7 cellular contexts compared by ENCODE assay signal in genomic region chr19:49340069-49340864, GRCh38. TPM values are rescaled to one million over a fixed set of nuclear protein-coding genes. Genes with fewer than 3 reads are reported as not detected.
DNase-seq lines count a peak whose midpoint lies in the region; ATAC-seq and TF ChIP-seq lines count a peak whose summit lies in the region.

No MANE protein-coding gene starts in this region.

- H3K4me3 Mint-ChIP-seq in H9: peak overlapping the region in 1 of 2 experiments; percentile 66; a peak in 3 of 5 replicates

- no peak overlapping the region for H4K91ac ChIP-seq in H9 (ENCODE audit: insufficient read length, low read depth, low read length)

- H3K4ac ChIP-seq in H9 (ENCODE audit: low read depth, low read length): no peak overlapping the region
- no peak overlapping the region for H3K4ac ChIP-seq in mesendoderm (ENCODE audit: low read depth, low read length)

- H2BK5ac ChIP-seq in H9 (ENCODE audit: insufficient read length, low read length) (no peak overlapping the region), mesendoderm (ENCODE audit: low read length) (no peak overlapping the region)

- H3K23ac ChIP-seq in H9 (ENCODE audit: insufficient read length, low read depth, low read length): no peak overlapping the region
- no peak overlapping the region for H3K23ac ChIP-seq in mesendoderm (ENCODE audit: low read length)

- H3T11ph ChIP-seq in H9 (ENCODE audit: low read length): no peak overlapping the region

- H3K27me3 ChIP-seq in H9 (ENCODE audit: insufficient read depth, low read length) (peaks cover 3% of the 10 kb centered on the region; the same call in 1 of the 2 replicates), mesendoderm (ENCODE audit: insufficient read depth, low read length, poor library complexity) (no peaks in the 10 kb centered on the region)

- no peak overlapping the region for H4K5ac ChIP-seq in H9 (ENCODE audit: insufficient read length, low read depth, low read length)
- no peak overlapping the region for H4K5ac ChIP-seq in mesendoderm (ENCODE audit: low read length)

- peaks cover 31 to 62% (median 51%) of the 10 kb centered on the region in 3 experiments for H3K36me3 Mint-ChIP-seq in H9 (ENCODE audit: insufficient read depth in 1 of 3, low read depth in 3 of 3)

- no peak for TF ChIP-seq CTCF in H9 (conservative IDR thresholded peaks at IDR 0.05)

- H2AK5ac ChIP-seq in H9 (ENCODE audit: insufficient read length, low read length) (no peak overlapping the region), mesendoderm (ENCODE audit: low read length) (no peak overlapping the region)

- H2BK20ac ChIP-seq in H9 (ENCODE audit: low read depth, low read length, poor library complexity, severe bottlenecking): no peak overlapping the region

- no peak overlapping the region for H3K4me3 ChIP-seq in mesendoderm (ENCODE audit: low read length)

- WGBS in H9 (ENCODE audit: extremely low coverage, insufficient read length, low lambda C conversion rate): no CpG with 5 or more reads among the region's 36 CpGs
- WGBS in mesendoderm (ENCODE audit: extremely low coverage, insufficient coverage, low lambda C conversion rate): no CpG with 5 or more reads among the region's 36 CpGs

- H2BK15ac ChIP-seq in H9 (ENCODE audit: low read depth, low read length): no peak overlapping the region
- no peak overlapping the region for H2BK15ac ChIP-seq in mesendoderm (replicated peaks; ENCODE audit: low read depth)

- no peaks in the 10 kb centered on the region for H4K20me1 ChIP-seq in H9 (ENCODE audit: control insufficient read depth, insufficient read depth, insufficient read length)

- peak; percentile 48 for ATAC-seq in GM18499 (IDR thresholded peaks at IDR 0.05; ENCODE audit: insufficient read depth, unreplicated experiment)

- H3K9ac ChIP-seq in H9 (ENCODE audit: extremely low read depth, insufficient read length, low read length) (no peak overlapping the region), mesendoderm (ENCODE audit: low read length) (no peak overlapping the region)

- no peak overlapping the region for H3K14ac ChIP-seq in H9 (ENCODE audit: insufficient read depth, low read length)

- H3K23me2 ChIP-seq in H9 (ENCODE audit: insufficient read length, low read depth, low read length, poor library complexity, severe bottlenecking): peaks cover 12% of the 10 kb centered on the region

- H3K27ac ChIP-seq in H9 (ENCODE audit: insufficient read length, low read depth, low read length) (no peak overlapping the region), caudate nucleus (ENCODE audit: low read depth, low read length) (peak overlapping the region; percentile 62), mesendoderm (ENCODE audit: low read depth, low read length) (no peak overlapping the region)

- H3K27ac Mint-ChIP-seq in H9: peak overlapping the region in 1 of 3 experiments; percentile 55; a peak in 4 of 7 replicates

- H2BK120ac ChIP-seq in H9 (ENCODE audit: low read depth, low read length, poor library complexity, severe bottlenecking) (no peak overlapping the region), mesendoderm (ENCODE audit: low read depth, low read length) (no peak overlapping the region)

- peaks cover 18% of the 10 kb centered on the region for H3K27me3 Mint-ChIP-seq in H9 (ENCODE audit: low read depth)

- peak overlapping the region; percentile 80 for H3K18ac ChIP-seq in H9 (ENCODE audit: insufficient read length, low read depth, low read length)
- no peak overlapping the region for H3K18ac ChIP-seq in mesendoderm (ENCODE audit: low read length)

- H2BK12ac ChIP-seq in H9 (ENCODE audit: insufficient read length, low read depth, low read length): no peak overlapping the region

- H3K4me1 ChIP-seq in H9 (ENCODE audit: insufficient read depth, low read length): 0 out of 2 replicates have a peak, but pooled peaks cover 2% of the 10 kb centered on the region
- H3K4me1 ChIP-seq in mesendoderm (ENCODE audit: control insufficient read depth, low read depth, low read length): peaks cover 10% of the 10 kb centered on the region

- H3K79me1 ChIP-seq in H9 (ENCODE audit: insufficient read depth, low read depth, low read length, poor library complexity, severe bottlenecking): no peaks in the 10 kb centered on the region
- no peaks in the 10 kb centered on the region for H3K79me1 ChIP-seq in mesendoderm (ENCODE audit: low read length)

- peak; percentile 82 for DNase-seq in H9
- DNase-seq in NCI-H1105 (lab: John Stamatoyannopoulos, UW): peak; percentile 72
- DNase-seq in caudate nucleus (lab: John Stamatoyannopoulos, UW): peak in 3 of 61 donors; percentile 1 to 51 (median 8)
- DNase-seq in mesendoderm: peak; percentile 79
- DNase-seq in SK-N-DZ (ENCODE audit: low spot score): no peak
- no peak for DNase-seq in dedifferentiated amniotic fluid mesenchymal stem cell (ENCODE audit: extremely low spot score)

- H3K4me1 Mint-ChIP-seq in H9: peaks cover 20 to 36% of the 10 kb centered on the region in 2 experiments

- peak overlapping the region; percentile 18 for H3K4me2 ChIP-seq in H9 (ENCODE audit: insufficient read depth, insufficient read length, low read length)
- H3K4me2 ChIP-seq in mesendoderm (ENCODE audit: low read length): no peak overlapping the region

- H3K79me2 ChIP-seq in H9 (ENCODE audit: insufficient read depth, low read length) (no peaks in the 10 kb centered on the region), mesendoderm (ENCODE audit: control insufficient read depth, insufficient read depth, low read length) (no peaks in the 10 kb centered on the region)

- no peaks in the 10 kb centered on the region for H3K9me3 ChIP-seq in H9 (ENCODE audit: control insufficient read depth, low read depth, low read length)

- no peak overlapping the region for H2AFZ ChIP-seq in H9 (ENCODE audit: low read length)

- H3K36me3 ChIP-seq in mesendoderm (ENCODE audit: control insufficient read depth, insufficient read depth, low read length): peaks cover 17% of the 10 kb centered on the region

- H3K56ac ChIP-seq in H9 (ENCODE audit: insufficient read length, low read depth, low read length): no peak overlapping the region
- H3K56ac ChIP-seq in mesendoderm (ENCODE audit: low read length): no peak overlapping the region

- H4K8ac ChIP-seq in H9 (replicated peaks; ENCODE audit: insufficient read length, low read depth, low read length) (no peak overlapping the region), mesendoderm (ENCODE audit: low read depth, low read length) (no peak overlapping the region)

- H3K9me3 Mint-ChIP-seq in H9: peaks cover 0 to 3% of the 10 kb centered on the region in 2 experiments; a peak in 2 of 5 replicates

RNA-seq across cellular contexts. Expression of gene CD37, which starts 5.1 kb away (rescaled TPM):
- not detected in 2 replicates for total RNA-seq in H9 (2021)
- polyA plus RNA-seq in mesendoderm (2013, experiment 1 of 2): 0.13 TPM
- polyA plus RNA-seq in mesendoderm (2013, experiment 2 of 2): 0.17 TPM
- not detected in 2 replicates for polyA plus RNA-seq in SK-N-DZ (2014; cell fraction: cytosol; rRNA removed)
- polyA plus RNA-seq in SK-N-DZ (2014; cell fraction: nucleus; rRNA removed): not detected in 2 replicates

RNA-seq across cellular contexts. Expression of gene SLC6A16, which starts 15.3 kb away (rescaled TPM):
- 2.9 and 3.2 TPM in 2 replicates for total RNA-seq in H9 (2021)
- polyA plus RNA-seq in mesendoderm (2013, experiment 1 of 2): 0.32 TPM
- polyA plus RNA-seq in mesendoderm (2013, experiment 2 of 2): 0.41 TPM
- polyA plus RNA-seq in SK-N-DZ (2014; cell fraction: cytosol; rRNA removed): 0.05 and 0.13 TPM in 2 replicates
- 0.40 and 0.47 TPM in 2 replicates for polyA plus RNA-seq in SK-N-DZ (2014; cell fraction: nucleus; rRNA removed)

RNA-seq across cellular contexts. Expression of gene TEAD2, which starts 21.9 kb away (rescaled TPM):
- total RNA-seq in H9 (2021): 118 and 126 TPM in 2 replicates
- polyA plus RNA-seq in mesendoderm (2013, experiment 1 of 2): 163 TPM
- 145 TPM for polyA plus RNA-seq in mesendoderm (2013, experiment 2 of 2)
- polyA plus RNA-seq in SK-N-DZ (2014; cell fraction: cytosol; rRNA removed): 20.1 and 28.3 TPM in 2 replicates
- 14.1 and 16.2 TPM in 2 replicates for polyA plus RNA-seq in SK-N-DZ (2014; cell fraction: nucleus; rRNA removed)

RNA-seq across cellular contexts. Expression of gene DKKL1, which starts 23.4 kb away (rescaled TPM):
- 2.3 and 3.5 TPM in 2 replicates for total RNA-seq in H9 (2021)
- 1.4 TPM for polyA plus RNA-seq in mesendoderm (2013, experiment 1 of 2)
- 1.5 TPM for polyA plus RNA-seq in mesendoderm (2013, experiment 2 of 2)
- polyA plus RNA-seq in SK-N-DZ (2014; cell fraction: cytosol; rRNA removed): not detected in 2 replicates
- polyA plus RNA-seq in SK-N-DZ (2014; cell fraction: nucleus; rRNA removed): not detected in 2 replicates

RNA-seq across cellular contexts. Expression of gene KASH5, which starts 47.8 kb away (rescaled TPM):
- 0.39 TPM in 1 of 2 replicates, not detected in the other for total RNA-seq in H9 (2021)
- polyA plus RNA-seq in mesendoderm (2013, experiment 1 of 2): not detected
- polyA plus RNA-seq in mesendoderm (2013, experiment 2 of 2): 0.03 TPM
- polyA plus RNA-seq in SK-N-DZ (2014; cell fraction: cytosol; rRNA removed): not detected in 2 replicates
- polyA plus RNA-seq in SK-N-DZ (2014; cell fraction: nucleus; rRNA removed): not detected in 2 replicates

Comparison
In these comparisons a context has a peak if more than half of its experiments do, and no peak if none do; other contexts are left out.
1. DNase-seq: peak in H9 (single experiment), NCI-H1105 (single experiment) and mesendoderm (single experiment); none in SK-N-DZ (single experiment) and dedifferentiated amniotic fluid mesenchymal stem cell (single experiment).